In genomic region chr5:112491257-112491656, GRCh38 we compare ENCODE assay signal across 9 cellular contexts.
DNase-seq lines count a peak whose midpoint lies in the region; ATAC-seq, FAIRE-seq and TF ChIP-seq lines count a peak whose summit lies in the region.
"Had no signal": no experiment of that assay in that cellular context is flagged by ENCODE, and none has a peak within 500 bp of the region (broad histone marks: within the 10 kb centered on the region; RNA-seq: fewer than 3 reads in every experiment).

No MANE protein-coding gene starts in this region.

- no peak overlapping the region for H3K18ac ChIP-seq in mesendoderm (ENCODE audit: low read length)

- no peak overlapping the region for H3K4ac ChIP-seq in mesendoderm (ENCODE audit: low read depth, low read length)

- ATAC-seq in GM12878 (peak; percentile 74), GM19467 (IDR thresholded peaks at IDR 0.05; ENCODE audit: unreplicated experiment) (no peak)

- H3K9ac ChIP-seq in GM12878 (ENCODE audit: control insufficient read depth, insufficient read depth, low read length) (no peak overlapping the region), mesendoderm (ENCODE audit: low read length) (no peak overlapping the region)

- no peaks in the 10 kb centered on the region for H3K4me1 ChIP-seq in GM12878 (ENCODE audit: control insufficient read depth, insufficient read depth, low read length)
- H3K4me1 ChIP-seq in mesendoderm (ENCODE audit: control insufficient read depth, low read depth, low read length), result no peaks in the 10 kb centered on the region

- TF ChIP-seq POLR2A in GM12878 (IDR thresholded peaks at IDR 0.05; ENCODE audit: low read depth, low read length), result no peak

- H2BK120ac ChIP-seq in mesendoderm (ENCODE audit: low read depth, low read length), result no peak overlapping the region

- no peak overlapping the region for H2BK15ac ChIP-seq in mesendoderm (replicated peaks; ENCODE audit: low read depth)

- peak; percentile 4 for DNase-seq in EH (ENCODE audit: low read depth)
- peak; percentile 27 for DNase-seq in HT-29 (ENCODE audit: low spot score)
- no peak for DNase-seq in GM12878 (ENCODE audit: low read depth, low spot score)
- DNase-seq in mesendoderm, result peak; percentile 56
- no peak for DNase-seq in inferior parietal cortex (ENCODE audit: extremely low spot score)
- no peak for DNase-seq in stimulated activated CD4-positive, alpha-beta T cell treated with anti-CD3 and anti-CD28 coated beads, Interleukin-15, amount 100 ng/mL, for 24 hours
- no peak for DNase-seq in NCI-H146 (lab: John Stamatoyannopoulos, UW)

- no peak overlapping the region for H2BK5ac ChIP-seq in mesendoderm (ENCODE audit: low read length)

- CTCF ChIA-PET in GM12878 (lab: Yijun Ruan, JAX), result interaction anchor here (0.6 to 7.6 kb wide), 11 partner anchors 13 to 315 kb away, joined by 3 to 195 read pairs (median 8); no protein-coding TSS in a partner anchor

- H3K4me3 ChIP-seq in GM12878 (no peak overlapping the region), mesendoderm (ENCODE audit: low read length) (no peak overlapping the region)

- H2AK5ac ChIP-seq in mesendoderm (ENCODE audit: low read length), result no peak overlapping the region

- H3K56ac ChIP-seq in mesendoderm (ENCODE audit: low read length), result no peak overlapping the region

- WGBS in GM12878 (ENCODE audit: insufficient coverage, insufficient replicate concordance, low lambda C conversion rate, missing lambda C conversion rate), result 43% methylated on average over 5 of the region's 5 CpGs
- no CpG with 5 or more reads among the region's 5 CpGs for WGBS in mesendoderm (ENCODE audit: extremely low coverage, insufficient coverage, low lambda C conversion rate)

- H3K27me3 ChIP-seq in GM12878 (replicated peaks in 1 of 2; ENCODE audit: control insufficient read depth in 2 of 2, insufficient read depth in 2 of 2, low read length in 1 of 2) (no peaks in the 10 kb centered on the region; a peak in 1 of 4 replicates), mesendoderm (ENCODE audit: insufficient read depth, low read length, poor library complexity) (no peaks in the 10 kb centered on the region)

- H3K23ac ChIP-seq in mesendoderm (ENCODE audit: low read length), result no peak overlapping the region

- in situ Hi-C loops in GM12878 (cut with MboI), result no loop called here

- intact Hi-C loops in GM12878 (cut with micrococcal nuclease; ENCODE audit: unreplicated experiment), result no loop called here

- H3K27ac ChIP-seq in GM12878 (ENCODE audit: control insufficient read depth, insufficient read depth), result no peak overlapping the region
- no peak overlapping the region for H3K27ac ChIP-seq in mesendoderm (ENCODE audit: low read depth, low read length)
- H3K27ac ChIP-seq: HL-60 had no signal

- TF ChIP-seq EP300 in GM12878 (IDR thresholded peaks at IDR 0.05; ENCODE audit: borderline replicate concordance in 1 of 2, control insufficient read depth in 1 of 2, low read depth in 2 of 2, low read length in 2 of 2), result no peak

- POLR2A ChIA-PET in GM12878 (lab: Charles Lee), result no interaction called here

- SMC1A ChIA-PET in GM12878 (lab: Charles Lee; ENCODE audit: uncharacterized antibody, unreplicated experiment), result interaction anchor here (2.9 to 7.0 kb wide), 2 partner anchors 14 to 36 kb away, joined by 13 to 166 read pairs; no protein-coding TSS in a partner anchor

- H4K5ac ChIP-seq in mesendoderm (ENCODE audit: low read length), result no peak overlapping the region

- no peak overlapping the region for H2AFZ ChIP-seq in GM12878 (ENCODE audit: control insufficient read depth, low read depth, low read length)

- no TSS peak for BruUV-seq in GM12878 (replicated peaks; lab: Mats Ljungman, UMichigan)

- no peak for TF ChIP-seq RAD21 in GM12878 (IDR thresholded peaks at IDR 0.05; ENCODE audit: insufficient read depth, low read depth, low read length)

- H3K36me3 ChIP-seq in GM12878 (ENCODE audit: control insufficient read depth in 2 of 2, insufficient read depth in 2 of 2, low read length in 1 of 2) (no peaks in the 10 kb centered on the region), mesendoderm (ENCODE audit: control insufficient read depth, insufficient read depth, low read length) (no peaks in the 10 kb centered on the region)

- peak; percentile 28 to 60 (median 55) for TF ChIP-seq CTCF in GM12878 (IDR thresholded peaks at IDR 0.05 in 2 of 3, conservative IDR thresholded peaks at IDR 0.05 in 1 of 3; ENCODE audit: control insufficient read depth in 2 of 3, extremely low read depth in 1 of 3, insufficient read depth in 1 of 3, low read depth in 3 of 3, low read length in 3 of 3)

- RAD21 ChIA-PET in GM12878 (lab: Charles Lee; ENCODE audit: unreplicated experiment), result interaction anchor here (2.2 to 3.8 kb wide), 3 partner anchors 37 to 60 kb away, joined by 11 to 81 read pairs (median 15); no protein-coding TSS in a partner anchor

- no peak for FAIRE-seq in GM12878 (lab: Jason Lieb, UNC)

- no peak overlapping the region for H4K8ac ChIP-seq in mesendoderm (ENCODE audit: low read depth, low read length)

- no peaks in the 10 kb centered on the region for H3K9me3 ChIP-seq in GM12878 (replicated peaks; ENCODE audit: control insufficient read depth, insufficient read depth, low read length)

- H3K4me2 ChIP-seq in GM12878 (ENCODE audit: control insufficient read depth, insufficient read depth) (no peak overlapping the region), mesendoderm (ENCODE audit: low read length) (no peak overlapping the region)

- no peaks in the 10 kb centered on the region for H3K79me2 ChIP-seq in GM12878 (ENCODE audit: control insufficient read depth, insufficient read depth, low read length)
- no peaks in the 10 kb centered on the region for H3K79me2 ChIP-seq in mesendoderm (ENCODE audit: control insufficient read depth, insufficient read depth, low read length)

- no peaks in the 10 kb centered on the region for H3K79me1 ChIP-seq in mesendoderm (ENCODE audit: low read length)

- H4K20me1 ChIP-seq in GM12878 (ENCODE audit: control insufficient read depth, insufficient read depth), result no peaks in the 10 kb centered on the region

TF ChIP-seq in GM12878, 131 proteins besides CTCF, POLR2A, EP300 and RAD21:
- TF ChIP-seq BCL11A (IDR thresholded peaks at IDR 0.05; ENCODE audit: low read depth, low read length), result no peak
- no peak for TF ChIP-seq SMC3 (IDR thresholded peaks at IDR 0.05; ENCODE audit: borderline replicate concordance, low read length)
- no peak for TF ChIP-seq BRCA1 (IDR thresholded peaks at IDR 0.05; ENCODE audit: low read depth, low read length)
- TF ChIP-seq NFYA (IDR thresholded peaks at IDR 0.05; ENCODE audit: borderline replicate concordance, low read depth, low read length), result no peak
- TF ChIP-seq WRNIP1 (IDR thresholded peaks at IDR 0.05; ENCODE audit: borderline replicate concordance, low read depth, low read length), result no peak
- TF ChIP-seq ZNF384 (IDR thresholded peaks at IDR 0.05; ENCODE audit: borderline replicate concordance, low read depth, low read length), result no peak
- no peak for TF ChIP-seq BHLHE40 (IDR thresholded peaks at IDR 0.05; ENCODE audit: borderline replicate concordance in 1 of 2, low read depth in 2 of 2, low read length in 1 of 2)
- no peak for TF ChIP-seq RFX5 (IDR thresholded peaks at IDR 0.05; ENCODE audit: low read depth, low read length)

Comparison
In these comparisons a context has a peak if more than half of its experiments do, and no peak if none do; other contexts are left out.
1. DNase-seq: peak in EH (single experiment), HT-29 (single experiment) and mesendoderm (single experiment); none in GM12878 (single experiment), inferior parietal cortex (single experiment), stimulated activated CD4-positive, alpha-beta T cell treated with anti-CD3 and anti-CD28 coated beads, Interleukin-15, amount 100 ng/mL, for 24 hours (single experiment) and NCI-H146 (single experiment).